In genomic region chr7:100049441-100050291, GRCh38 we compare ENCODE assay signal across 8 cellular contexts. TPM values are rescaled to one million over a fixed set of nuclear protein-coding genes. Genes with fewer than 3 reads are reported as not detected.
DNase-seq lines count a peak whose midpoint lies in the region; ATAC-seq and TF ChIP-seq lines count a peak whose summit lies in the region.

ZSCAN21 (plus strand) TSS chr7:100049774; CDS start chr7:100057007, 7,233 bp downstream.

- TF ChIP-seq CTCF in chondrocyte (IDR thresholded peaks at IDR 0.05), result peak; percentile 67

- H3K4me3 Mint-ChIP-seq in chondrocyte (ENCODE audit: unreplicated experiment), result peak within 1 kb of the TSS; percentile 87

- H3K27me3 Mint-ChIP-seq in chondrocyte (ENCODE audit: low read depth), result no peaks in the 10 kb centered on the region

- peaks cover 18% of the 10 kb centered on the region for H3K4me1 Mint-ChIP-seq in chondrocyte (ENCODE audit: low read depth)

- H3K27ac Mint-ChIP-seq in chondrocyte (ENCODE audit: unreplicated experiment), result peak within 1 kb of the TSS; percentile 98

- H3K9me3 Mint-ChIP-seq in chondrocyte (ENCODE audit: low read depth), result no peaks in the 10 kb centered on the region

- DNase-seq in AG08395 (ENCODE audit: low spot score) (peak; percentile 92), NCI-H345 (lab: John Stamatoyannopoulos, UW) (peak; percentile 82), chondrocyte (ENCODE audit: low spot score) (peak; percentile 92), kidney glomerular epithelial cell (lab: John Stamatoyannopoulos, UW) (peak; percentile 71)
- peak; percentile 70 to 73 for DNase-seq in activated CD4-positive, alpha-beta T cell treated with anti-CD3 and anti-CD28 coated beads for 24 hours (ENCODE audit: low read depth in 2 of 2)
- peak; percentile 58 to 73 for DNase-seq in stimulated activated CD4-positive, alpha-beta T cell treated with anti-CD3 and anti-CD28 coated beads, Interleukin-15, amount 100 ng/mL, for 48 hours (ENCODE audit: low read depth in 2 of 2)

- ATAC-seq in GM18868 (IDR thresholded peaks at IDR 0.05; ENCODE audit: unreplicated experiment), result peak; percentile 94
- peak; percentile 74 for ATAC-seq in HG03139 (IDR thresholded peaks at IDR 0.05; ENCODE audit: unreplicated experiment)

- peaks cover 2% of the 10 kb centered on the region for H3K36me3 Mint-ChIP-seq in chondrocyte (ENCODE audit: low read depth)

RNA-seq across cellular contexts. Expression of gene ZSCAN21, which starts in this region (rescaled TPM):
- total RNA-seq in chondrocyte, result 9.6 to 13.1 TPM (median 11.8 TPM) in 3 replicates

Comparison
In these comparisons a context has a peak if more than half of its experiments do, and no peak if none do; other contexts are left out.
1. Peak in every context shown above with its lines: DNase-seq and ATAC-seq.